In the genomic region with DNA sequence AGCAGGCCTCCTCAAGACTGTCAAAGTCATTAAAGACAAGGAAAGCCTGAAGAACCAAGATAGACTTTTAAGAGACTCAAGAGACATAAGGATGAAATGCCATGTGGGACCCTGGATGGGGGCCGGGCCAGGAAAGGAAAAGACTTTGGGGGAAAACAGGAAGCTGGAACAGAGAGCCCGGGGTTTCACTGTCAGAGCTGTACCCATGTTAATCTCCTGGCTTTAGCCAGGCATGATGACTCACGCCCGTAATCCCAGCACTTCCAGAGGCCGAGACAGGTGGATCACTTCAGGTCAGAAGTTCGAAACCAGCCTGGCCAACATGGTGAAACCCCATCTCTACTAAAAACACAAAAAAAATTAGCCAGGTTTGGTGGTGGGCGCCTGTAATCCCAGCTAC, we compare ENCODE assay signal across 1 cellular context.
TF ChIP-seq lines count a peak whose summit lies in the region.

No MANE protein-coding gene starts in this region.

TF ChIP-seq in HCT116, 20 proteins besides CTCF, POLR2A, EP300 and RAD21 (continued from another document):
- no peak for TF ChIP-seq MAX (IDR thresholded peaks at IDR 0.05)
- TF ChIP-seq TCF7L2 (IDR thresholded peaks at IDR 0.05; ENCODE audit: borderline replicate concordance, extremely low read depth, insufficient read depth, insufficient read length): no peak
- TF ChIP-seq JUND (IDR thresholded peaks at IDR 0.05): no peak
- TF ChIP-seq, protein P1, sequence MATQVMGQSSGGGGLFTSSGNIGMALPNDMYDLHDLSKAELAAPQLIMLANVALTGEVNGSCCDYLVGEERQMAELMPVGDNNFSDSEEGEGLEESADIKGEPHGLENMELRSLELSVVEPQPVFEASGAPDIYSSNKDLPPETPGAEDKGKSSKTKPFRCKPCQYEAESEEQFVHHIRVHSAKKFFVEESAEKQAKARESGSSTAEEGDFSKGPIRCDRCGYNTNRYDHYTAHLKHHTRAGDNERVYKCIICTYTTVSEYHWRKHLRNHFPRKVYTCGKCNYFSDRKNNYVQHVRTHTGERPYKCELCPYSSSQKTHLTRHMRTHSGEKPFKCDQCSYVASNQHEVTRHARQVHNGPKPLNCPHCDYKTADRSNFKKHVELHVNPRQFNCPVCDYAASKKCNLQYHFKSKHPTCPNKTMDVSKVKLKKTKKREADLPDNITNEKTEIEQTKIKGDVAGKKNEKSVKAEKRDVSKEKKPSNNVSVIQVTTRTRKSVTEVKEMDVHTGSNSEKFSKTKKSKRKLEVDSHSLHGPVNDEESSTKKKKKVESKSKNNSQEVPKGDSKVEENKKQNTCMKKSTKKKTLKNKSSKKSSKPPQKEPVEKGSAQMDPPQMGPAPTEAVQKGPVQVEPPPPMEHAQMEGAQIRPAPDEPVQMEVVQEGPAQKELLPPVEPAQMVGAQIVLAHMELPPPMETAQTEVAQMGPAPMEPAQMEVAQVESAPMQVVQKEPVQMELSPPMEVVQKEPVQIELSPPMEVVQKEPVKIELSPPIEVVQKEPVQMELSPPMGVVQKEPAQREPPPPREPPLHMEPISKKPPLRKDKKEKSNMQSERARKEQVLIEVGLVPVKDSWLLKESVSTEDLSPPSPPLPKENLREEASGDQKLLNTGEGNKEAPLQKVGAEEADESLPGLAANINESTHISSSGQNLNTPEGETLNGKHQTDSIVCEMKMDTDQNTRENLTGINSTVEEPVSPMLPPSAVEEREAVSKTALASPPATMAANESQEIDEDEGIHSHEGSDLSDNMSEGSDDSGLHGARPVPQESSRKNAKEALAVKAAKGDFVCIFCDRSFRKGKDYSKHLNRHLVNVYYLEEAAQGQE (IDR thresholded peaks at IDR 0.05; ENCODE audit: low read depth): no peak
- TF ChIP-seq SIN3A (IDR thresholded peaks at IDR 0.05; ENCODE audit: low read depth): no peak
- TF ChIP-seq ZNF274 (IDR thresholded peaks at IDR 0.05; ENCODE audit: low read depth, low read length): no peak
- no peak for TF ChIP-seq ATF3 (IDR thresholded peaks at IDR 0.05)
- no peak for TF ChIP-seq POLR2AphosphoS5 (IDR thresholded peaks at IDR 0.05; ENCODE audit: low read depth, low read length)
- no peak for TF ChIP-seq EZH2 (IDR thresholded peaks at IDR 0.05)
- TF ChIP-seq EGR1 (IDR thresholded peaks at IDR 0.05; ENCODE audit: low read depth): no peak
- TF ChIP-seq ZFX (IDR thresholded peaks at IDR 0.05): no peak
- TF ChIP-seq CBX3 (IDR thresholded peaks at IDR 0.05; ENCODE audit: low read depth): no peak
- no peak for TF ChIP-seq SRF (IDR thresholded peaks at IDR 0.05; ENCODE audit: low read depth)
- TF ChIP-seq SP1 (IDR thresholded peaks at IDR 0.05; ENCODE audit: low read depth): no peak
- TF ChIP-seq EZH2phosphoT487 (IDR thresholded peaks at IDR 0.05; ENCODE audit: borderline replicate concordance): no peak
- no peak for TF ChIP-seq ELF1 (IDR thresholded peaks at IDR 0.05; ENCODE audit: borderline replicate concordance, low read depth)
- no peak for TF ChIP-seq CEBPB (IDR thresholded peaks at IDR 0.05; ENCODE audit: low read depth)
